8 cellular contexts compared by ENCODE assay signal in the genomic region with DNA sequence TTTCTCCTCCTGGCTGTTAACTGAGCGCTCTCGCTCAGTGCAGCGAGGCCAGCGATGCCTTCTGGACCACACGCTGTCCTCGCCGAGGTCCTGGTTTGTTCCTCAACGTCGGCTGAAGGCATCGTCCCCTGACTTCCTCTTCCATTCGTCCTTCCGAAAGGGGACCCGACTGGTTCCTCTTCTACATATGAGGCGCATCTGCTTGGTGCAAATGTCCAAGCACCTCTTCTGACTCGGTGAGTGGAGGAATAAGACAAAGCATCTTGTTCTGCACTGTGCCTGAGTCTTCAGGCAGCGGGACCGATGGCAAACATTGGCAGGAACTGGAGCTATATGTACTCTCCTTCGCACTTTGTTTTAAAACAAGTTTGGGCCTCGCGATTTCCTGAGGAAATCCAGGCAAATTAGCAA. TPM values are rescaled to one million over a fixed set of nuclear protein-coding genes. Genes with fewer than 3 reads are reported as not detected.
A peak's percentile ranks its signal among the peaks of the same experiment; 100 is the strongest.
DNase-seq lines count a peak whose midpoint lies in the region; ATAC-seq, FAIRE-seq and TF ChIP-seq lines count a peak whose summit lies in the region.

No MANE protein-coding gene starts in this region.

- H2AFZ ChIP-seq in keratinocyte (ENCODE audit: control insufficient read depth, low read length), result peak overlapping the region; percentile 86

- TF ChIP-seq CTCF in GM10248 (IDR thresholded peaks at IDR 0.05; ENCODE audit: control extremely low read depth, extremely low read depth, low read depth, missing control alignments) (no peak), keratinocyte (optimal IDR thresholded peaks at IDR 0.05 in 1 of 3, IDR thresholded peaks at IDR 0.05 in 1 of 3, conservative IDR thresholded peaks at IDR 0.05 in 1 of 3; ENCODE audit: extremely low read depth in 1 of 3, insufficient read depth in 2 of 3, low read length in 3 of 3) (no peak), thoracic aorta (IDR thresholded peaks at IDR 0.05) (no peak)

- no peak for FAIRE-seq in keratinocyte (lab: Jason Lieb, UNC)

- H3K36me3 ChIP-seq in HUES64 (ENCODE audit: insufficient read depth, low read length) (no peaks in the 10 kb centered on the region), keratinocyte (ENCODE audit: control insufficient read depth in 2 of 2, extremely low read depth in 1 of 2, insufficient read depth in 2 of 2, low read length in 2 of 2) (no peaks in the 10 kb centered on the region), thoracic aorta (no peaks in the 10 kb centered on the region)

- 2% methylated on average over 20 of the region's 20 CpGs for WGBS in HUES64

- peak; percentile 21 for ATAC-seq in GM21390 (IDR thresholded peaks at IDR 0.05; ENCODE audit: unreplicated experiment)
- no peak for ATAC-seq in thoracic aorta (ENCODE audit: insufficient number of reproducible peaks, low FRiP score, low read depth)

- H3K9ac ChIP-seq in HUES64 (ENCODE audit: low read depth, low read length), result peak overlapping the region; percentile 45; the same call in 1 of the 2 replicates
- H3K9ac ChIP-seq in keratinocyte (ENCODE audit: control insufficient read depth, extremely low read depth, insufficient read depth, low read length), result peak overlapping the region; percentile 28

- H3K79me2 ChIP-seq in keratinocyte (ENCODE audit: control insufficient read depth, insufficient read depth, low read length), result no peaks in the 10 kb centered on the region

- H3K4me1 ChIP-seq in HUES64 (ENCODE audit: insufficient read depth, low read length) (peaks cover 16% of the 10 kb centered on the region), keratinocyte (ENCODE audit: control insufficient read depth, extremely low read depth, insufficient read depth, low read length) (no peaks in the 10 kb centered on the region), thoracic aorta (ENCODE audit: control insufficient read depth in 1 of 2, low read depth in 2 of 2) (peaks cover 3 to 17% of the 10 kb centered on the region in 2 donors)

- CTCF ChIA-PET in GM10248 (lab: Yijun Ruan, JAX), result no interaction called here

- no peaks in the 10 kb centered on the region for H3K9me1 ChIP-seq in keratinocyte (ENCODE audit: control insufficient read depth, extremely low read depth, insufficient read depth, low read length)

- no peak overlapping the region for H3K27ac ChIP-seq in HUES64 (ENCODE audit: low read depth, low read length)
- H3K27ac ChIP-seq in angular gyrus (ENCODE audit: low read depth, low read length), result peak overlapping the region; percentile 25
- no peak overlapping the region for H3K27ac ChIP-seq in keratinocyte (ENCODE audit: control insufficient read depth, insufficient read depth, low read length)
- peak overlapping the region; percentile 55 to 60 for H3K27ac ChIP-seq in thoracic aorta

- H3K4me3 ChIP-seq in HUES64 (ENCODE audit: low read length) (peak overlapping the region; percentile 90), keratinocyte (ENCODE audit: control insufficient read depth in 2 of 3, extremely low read depth in 1 of 3, insufficient read depth in 2 of 3, low read depth in 1 of 3, low read length in 3 of 3) (peak overlapping the region; percentile 39 to 73 (median 70)), thoracic aorta (peak overlapping the region; percentile 77)

- H3K27me3 ChIP-seq in HUES64 (ENCODE audit: insufficient read depth, low read length) (peaks cover 59% of the 10 kb centered on the region), keratinocyte (ENCODE audit: control insufficient read depth, extremely low read depth, insufficient read depth, low read length) (peaks cover 23% of the 10 kb centered on the region), thoracic aorta (replicated peaks; ENCODE audit: insufficient read depth) (no peaks in the 10 kb centered on the region)

- POLR2A ChIA-PET in GM10248 (lab: Yijun Ruan, JAX), result no interaction called here

- H4K20me1 ChIP-seq in keratinocyte (ENCODE audit: control insufficient read depth, extremely low read depth, insufficient read depth, low read length), result no peaks in the 10 kb centered on the region

- peak overlapping the region; percentile 94 for H3K4me2 ChIP-seq in keratinocyte (ENCODE audit: control insufficient read depth, extremely low read depth, insufficient read depth, low read depth, low read length)

- dilution Hi-C loops in keratinocyte (cut with MboI; ENCODE audit: extremely low pct_ligation_motif_present, low sequenced_read_pairs), result no loop called here

- H3K9me3 ChIP-seq in HUES64 (ENCODE audit: insufficient read depth, low read depth, low read length) (no peaks in the 10 kb centered on the region), keratinocyte (ENCODE audit: control insufficient read depth, low read depth, low read length) (no peaks in the 10 kb centered on the region), thoracic aorta (no peaks in the 10 kb centered on the region)

- peak; percentile 42 for DNase-seq in GM10248 (ENCODE audit: extremely low spot score)
- DNase-seq in keratinocyte (ENCODE audit: low read depth, low spot score), result no peak
- no peak for DNase-seq in thoracic aorta (ENCODE audit: low spot score)
- no peak for DNase-seq in inferior parietal cortex (ENCODE audit: extremely low spot score)
- DNase-seq in ureter (ENCODE audit: low spot score), result no peak

RNA-seq across cellular contexts. Expression of a gene that starts 0.7 kb away (rescaled TPM):
- 10.2 TPM for polyA plus RNA-seq in HUES64 (2013, experiment 1 of 2)
- polyA plus RNA-seq in HUES64 (2013, experiment 2 of 2), result 11.4 TPM
- polyA plus RNA-seq in keratinocyte, result 5.6 to 7.3 TPM (median 7.2 TPM) in 3 replicates
- polyA plus RNA-seq in keratinocyte (2011; ENCODE audit: low read depth), result 2.4 TPM
- 4.0 and 5.3 TPM in 2 replicates for polyA plus RNA-seq in keratinocyte (2011; cell fraction: cytosol; rRNA removed)
- 3.0 and 3.2 TPM in 2 replicates for polyA plus RNA-seq in keratinocyte (2011; cell fraction: nucleus; rRNA removed)
- polyA plus RNA-seq in keratinocyte (2012; ENCODE audit: low replicate concordance), result 4.4 and 6.8 TPM in 2 replicates
- 7.2 to 13.0 TPM (median 7.9 TPM) in 3 replicates for polyA minus RNA-seq in keratinocyte
- polyA minus RNA-seq in keratinocyte (2011; cell fraction: cytosol; rRNA and poly(A)+ RNA removed), result 3.6 TPM
- 1.9 and 3.3 TPM in 2 replicates for polyA minus RNA-seq in keratinocyte (2011; cell fraction: nucleus; rRNA and poly(A)+ RNA removed)
- 10 to 100 TPM; 30.3 to 33.6 TPM for total RNA-seq in thoracic aorta
- total RNA-seq in ureter, result 20.3 TPM

Comparison
In these comparisons a context has a peak if more than half of its experiments do, and no peak if none do; other contexts are left out.
1. H3K27ac ChIP-seq: peak in angular gyrus (single experiment) and thoracic aorta (2 of 2); none in HUES64 (single experiment) and keratinocyte (single experiment).
2. Peak in every context shown above with its lines, with median percentiles within 50 percentile points of each other: H3K4me3 ChIP-seq.